35 cellular contexts compared by ENCODE assay signal in the genomic region with DNA sequence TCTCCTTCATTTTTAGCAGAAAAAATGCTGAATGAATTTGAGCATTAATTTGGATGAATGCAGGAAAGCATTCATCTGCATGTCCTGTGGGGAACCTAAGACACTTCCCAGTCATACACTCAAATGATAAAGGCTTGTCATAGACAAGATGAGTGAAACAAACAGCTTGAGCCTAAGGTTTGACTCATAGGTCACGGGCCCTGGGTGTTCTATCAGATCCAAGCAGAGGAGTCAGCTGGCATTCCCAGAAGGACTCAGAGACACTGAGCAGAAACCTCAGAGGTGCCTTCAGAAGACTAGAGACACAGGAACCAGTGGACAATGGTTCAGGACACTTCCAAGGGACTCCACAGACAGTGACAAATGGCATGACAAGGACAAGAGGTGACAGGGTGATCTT.
"Had no signal": no experiment of that assay in that cellular context is flagged by ENCODE, and none has a peak within 500 bp of the region (broad histone marks: within the 10 kb centered on the region; RNA-seq: fewer than 3 reads in every experiment).

No MANE protein-coding gene starts in this region.

- DNase-seq: Kasumi-1, MM.1S, MV-4-11, NCI-H1048, NCI-H1092, NCI-H1092 treated with DMSO at 0.1 percent for 48 hours, NCI-H1105, NCI-H1105 treated with DMSO at 0.1 percent for 48 hours, NCI-H1417, NCI-H1417 treated with DMSO at 0.1 percent for 48 hours, NCI-H1436, NCI-H1436 treated with DMSO at 0.1 percent for 48 hours, NCI-H146, NCI-H1694, NCI-H1694 treated with DMSO at 0.1 percent for 48 hours, NCI-H187, NCI-H187 treated with DMSO at 0.1 percent for 48 hours, NCI-H1930, NCI-H2029, NCI-H2029 treated with DMSO at 0.1 percent for 48 hours, NCI-H2081, NCI-H2081 treated with DMSO at 0.1 percent for 48 hours, NCI-H2107, NCI-H2171, NCI-H2171 treated with DMSO at 0.1 percent for 48 hours, NCI-H2227 treated with DMSO at 0.1 percent for 48 hours, NCI-H226, NCI-H345, NCI-H446, NCI-H446 treated with DMSO at 0.1 percent for 48 hours, NCI-H510A, NCI-H510A treated with DMSO at 0.1 percent for 48 hours, NCI-H524, NCI-H524 treated with DMSO at 0.1 percent for 48 hours, NCI-H526 had no signal
